18 cellular contexts compared by ENCODE assay signal in the genomic region with DNA sequence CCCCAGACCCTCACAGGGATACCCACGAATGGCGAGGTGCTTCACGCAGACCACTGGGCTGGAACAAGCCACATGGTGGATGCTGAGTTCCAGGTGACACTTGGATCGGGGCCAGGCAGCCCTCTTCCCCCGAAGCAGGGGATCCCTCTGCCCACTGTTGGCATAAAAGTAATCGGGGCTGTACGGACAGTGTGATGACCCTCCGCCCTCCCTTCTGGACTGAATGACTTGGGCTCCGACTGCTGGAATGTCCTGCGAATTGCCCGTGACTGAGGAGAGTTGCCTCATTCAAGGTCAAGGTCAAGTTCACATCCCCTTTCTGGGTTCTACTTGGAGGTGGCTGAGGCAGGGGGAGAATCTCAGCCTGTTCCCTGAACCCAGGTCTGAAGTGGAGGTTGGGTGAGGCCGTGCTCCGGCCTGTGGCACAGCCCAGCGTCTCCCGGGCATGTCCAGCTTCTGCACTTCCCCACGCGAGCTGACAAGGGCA.
"Had no signal": no experiment of that assay in that cellular context is flagged by ENCODE, and none has a peak within 500 bp of the region (broad histone marks: within the 10 kb centered on the region; RNA-seq: fewer than 3 reads in every experiment).

No MANE protein-coding gene starts in this region.

- H3K27ac Mint-ChIP-seq: activated T-cell treated with anti-CD3 and anti-CD28 coated beads, Interleukin-2, amount 50 U/mL, for 72 hours; memory B cell; naive thymus-derived CD8-positive, alpha-beta T cell; stimulated activated naive CD8-positive, alpha-beta T cell treated with anti-CD3 and anti-CD28 coated beads, Interleukin-15, Interleukin-2, amounts not matched to agents 100 ng/mL and 50 ng/mL, for 24 hours had no signal

- DNase-seq: activated CD8-positive, alpha-beta memory T cell treated with anti-CD3 and anti-CD28 coated beads for 24 hours; activated naive CD4-positive, alpha-beta T cell treated with anti-CD3 and anti-CD28 coated beads, Interleukin-2, amount 50 U/mL, for 16 hours; activated T-cell treated with anti-CD3 and anti-CD28 coated beads, Interleukin-2, amount 50 U/mL, for 72 hours; cortex of kidney; gastrocnemius medialis; left lung; naive thymus-derived CD8-positive, alpha-beta T cell; pancreas; stimulated activated CD4-positive, alpha-beta T cell treated with anti-CD3 and anti-CD28 coated beads, Interleukin-2, amount 100 ng/mL, for 24 hours; T1000; transverse colon had no signal

- H3K27me3 ChIP-seq: breast epithelium, gastrocnemius medialis, left lung, pancreas, transverse colon, vagina had no signal

- H3K4me3 Mint-ChIP-seq: activated T-cell treated with anti-CD3 and anti-CD28 coated beads, Interleukin-2, amount 50 U/mL, for 72 hours; memory B cell; naive thymus-derived CD8-positive, alpha-beta T cell; stimulated activated naive CD8-positive, alpha-beta T cell treated with anti-CD3 and anti-CD28 coated beads, Interleukin-15, Interleukin-2, amounts not matched to agents 100 ng/mL and 50 ng/mL, for 24 hours had no signal

- H3K36me3 ChIP-seq: breast epithelium, gastrocnemius medialis, left lung, pancreas, transverse colon, vagina had no signal

- H3K9me3 ChIP-seq: breast epithelium, gastrocnemius medialis, left lung, pancreas, transverse colon, vagina had no signal

- H3K27me3 Mint-ChIP-seq: stimulated activated naive CD8-positive, alpha-beta T cell treated with anti-CD3 and anti-CD28 coated beads, Interleukin-15, Interleukin-2, amounts not matched to agents 100 ng/mL and 50 ng/mL, for 24 hours had no signal

- H3K4me3 ChIP-seq: breast epithelium, gastrocnemius medialis, left lung, pancreas, transverse colon, vagina had no signal

- FAIRE-seq: astrocyte, keratinocyte, pancreas had no signal

- H3K9me3 Mint-ChIP-seq: activated T-cell treated with anti-CD3 and anti-CD28 coated beads, Interleukin-2, amount 50 U/mL, for 72 hours; memory B cell; naive thymus-derived CD8-positive, alpha-beta T cell; stimulated activated naive CD8-positive, alpha-beta T cell treated with anti-CD3 and anti-CD28 coated beads, Interleukin-15, Interleukin-2, amounts not matched to agents 100 ng/mL and 50 ng/mL, for 24 hours had no signal

- ATAC-seq: activated CD4-positive, CD25-positive, alpha-beta regulatory T cell treated with anti-CD3 and anti-CD28 coated beads, Interleukin-2, amount 50 U/mL, for 24 hours; activated T-cell treated with anti-CD3 and anti-CD28 coated beads, Interleukin-2, amount 50 U/mL, for 72 hours; gastrocnemius medialis; left lung; naive thymus-derived CD8-positive, alpha-beta T cell; pancreas had no signal

- H3K27ac ChIP-seq: breast epithelium, gastrocnemius medialis, left lung, pancreas, transverse colon, vagina had no signal

- H3K4me1 Mint-ChIP-seq: memory B cell had no signal

- H3K4me1 ChIP-seq: breast epithelium, gastrocnemius medialis, left lung, pancreas, transverse colon, vagina had no signal

- H3K36me3 Mint-ChIP-seq: memory B cell; naive thymus-derived CD8-positive, alpha-beta T cell had no signal
